Comparison of ENCODE assay signal across 31 cellular contexts in genomic region chr1:11904978-11905377, GRCh38. TPM values are rescaled to one million over a fixed set of nuclear protein-coding genes. Genes with fewer than 3 reads are reported as not detected.
"Had no signal": no experiment of that assay in that cellular context is flagged by ENCODE, and none has a peak within 500 bp of the region (broad histone marks: within the 10 kb centered on the region; RNA-seq: fewer than 3 reads in every experiment).

No MANE protein-coding gene starts in this region.

- ATAC-seq: activated CD4-positive, alpha-beta T cell treated with anti-CD3 and anti-CD28 coated beads for 36 hours; activated T-cell treated with anti-CD3 and anti-CD28 coated beads, Interleukin-2, amount 50 U/mL, for 4 hours; body of pancreas; PC-3; Right ventricle myocardium inferior had no signal

- H3K4me3 Mint-ChIP-seq: activated CD4-positive, alpha-beta T cell treated with anti-CD3 and anti-CD28 coated beads for 36 hours; activated T-cell treated with anti-CD3 and anti-CD28 coated beads, Interleukin-2, amount 50 U/mL, for 4 hours; activated T-helper 1 cell treated with anti-CD3 and anti-CD28 coated beads, Interleukin-12 subunit alpha, Interleukin-12 subunit beta, Interleukin-2, Interleukin-4 antibody, amounts not matched to agents 30 ng/mL and 10 ng/mL and 1 ng/mL, durations not matched to agents 14 hours and 24 hours and 36 hours had no signal

- H3K9me3 Mint-ChIP-seq: activated naive CD4-positive, alpha-beta T cell treated with anti-CD3 and anti-CD28 coated beads, Interleukin-2, amount 10 ng/mL, durations not matched to agents 7 days and 5 days; activated T-cell treated with anti-CD3 and anti-CD28 coated beads, Interleukin-2, amount 50 U/mL, for 4 hours; activated T-helper 1 cell treated with anti-CD3 and anti-CD28 coated beads, Interleukin-12 subunit alpha, Interleukin-12 subunit beta, Interleukin-2, Interleukin-4 antibody, amounts not matched to agents 30 ng/mL and 10 ng/mL and 1 ng/mL, durations not matched to agents 14 hours and 24 hours and 36 hours; T-helper 2 cell treated with Interferon-gamma antibody and Interleukin-4, amounts not matched to agents 5 μg/mL and 100 μg/mL, for 36 hours had no signal

- H3K27ac Mint-ChIP-seq: activated CD4-positive, alpha-beta T cell treated with anti-CD3 and anti-CD28 coated beads for 36 hours had no signal

- H3K9me3 ChIP-seq: adrenal gland, body of pancreas, breast epithelium, MG63, Peyer's patch had no signal

- DNase-seq: activated CD4-positive, alpha-beta T cell treated with anti-CD3 and anti-CD28 coated beads, Interleukin-2, amount 50 U/mL, for 1 hour; activated CD8-positive, alpha-beta memory T cell treated with anti-CD3 and anti-CD28 coated beads, Interleukin-2, amount 50 U/mL, for 4 hours; activated gamma-delta T cell treated with Interleukin-2 at 50 U/mL for 16 hours; activated T-cell treated with anti-CD3 and anti-CD28 coated beads for 4 hours; activated T-cell treated with anti-CD3 and anti-CD28 coated beads, Interleukin-2, amount 50 U/mL, for 4 hours; adrenal gland; body of pancreas; Kasumi-1; KG1; MG63; NCI-H1092; NCI-H1436 treated with DMSO at 0.1 percent for 48 hours; NCI-H1694 treated with DMSO at 0.1 percent for 48 hours; NCI-H2029; NCI-H345; NCI-H524 treated with DMSO at 0.1 percent for 48 hours; NCI-H748 treated with DMSO at 0.1 percent for 48 hours; NK-92 treated with Interleukin-12 subunit alpha and Interleukin-12 subunit beta, amount 100 ng/mL, for 24 hours; PC-3; Peyer's patch; RPMI8226; SIG-M5; SW 1271 had no signal

- H3K36me3 Mint-ChIP-seq: activated naive CD4-positive, alpha-beta T cell treated with anti-CD3 and anti-CD28 coated beads, Interleukin-2, amount 10 ng/mL, durations not matched to agents 7 days and 5 days had no signal

RNA-seq across cellular contexts. Expression of gene NPPB, which starts 46.2 kb away (rescaled TPM):
- total RNA-seq: activated CD4-positive, alpha-beta T cell treated with anti-CD3 and anti-CD28 coated beads for 36 hours; activated T-cell treated with anti-CD3 and anti-CD28 coated beads, Interleukin-2, amount 50 U/mL, for 4 hours; activated T-helper 1 cell treated with anti-CD3 and anti-CD28 coated beads, Interleukin-12 subunit alpha, Interleukin-12 subunit beta, Interleukin-2, Interleukin-4 antibody, amounts not matched to agents 30 ng/mL and 10 ng/mL and 1 ng/mL, durations not matched to agents 14 hours and 24 hours and 36 hours; adrenal gland; body of pancreas; breast epithelium; NCI-H460; PC-3; Peyer's patch had no signal

RNA-seq across cellular contexts. Expression of gene NPPA, which starts 57.4 kb away (rescaled TPM):
- total RNA-seq: activated CD4-positive, alpha-beta T cell treated with anti-CD3 and anti-CD28 coated beads for 36 hours; activated T-cell treated with anti-CD3 and anti-CD28 coated beads, Interleukin-2, amount 50 U/mL, for 4 hours; activated T-helper 1 cell treated with anti-CD3 and anti-CD28 coated beads, Interleukin-12 subunit alpha, Interleukin-12 subunit beta, Interleukin-2, Interleukin-4 antibody, amounts not matched to agents 30 ng/mL and 10 ng/mL and 1 ng/mL, durations not matched to agents 14 hours and 24 hours and 36 hours; adrenal gland; astrocyte; NCI-H460; PC-3; Peyer's patch had no signal
